ENCODE assay signal across 1 cellular context in genomic region chr10:17633353-17633752, GRCh38.
A peak's percentile ranks its signal among the peaks of the same experiment; 100 is the strongest.
TF ChIP-seq lines count a peak whose summit lies in the region.

No MANE protein-coding gene starts in this region.

TF ChIP-seq in HepG2, 621 proteins besides CTCF, POLR2A, EP300 and RAD21:
- TF ChIP-seq MAFK (conservative IDR thresholded peaks at IDR 0.05 in 1 of 2, IDR thresholded peaks at IDR 0.05 in 1 of 2; ENCODE audit: low read length in 2 of 2): peak; percentile 99 to 100
- no peak for TF ChIP-seq SRY (CRISPR knock-in tag; IDR thresholded peaks at IDR 0.05)
- peak; percentile 100 for TF ChIP-seq MAFF (IDR thresholded peaks at IDR 0.05; ENCODE audit: low read depth, low read length)
- TF ChIP-seq MAFG (CRISPR knock-in tag; IDR thresholded peaks at IDR 0.05): peak; percentile 20; the same call in 1 of the 2 replicates
TF ChIP-seq in HepG2: peak in this region for 3.
